ENCODE assay signal across 22 cellular contexts in genomic region chr1:203331224-203331623, GRCh38. TPM values are rescaled to one million over a fixed set of nuclear protein-coding genes. Genes with fewer than 3 reads are reported as not detected.
A peak's percentile ranks its signal among the peaks of the same experiment; 100 is the strongest.
DNase-seq lines count a peak whose midpoint lies in the region; FAIRE-seq and TF ChIP-seq lines count a peak whose summit lies in the region.
"Had no signal": no experiment of that assay in that cellular context is flagged by ENCODE, and none has a peak within 500 bp of the region (broad histone marks: within the 10 kb centered on the region; RNA-seq: fewer than 3 reads in every experiment).

No MANE protein-coding gene starts in this region.

- POLR2A ChIA-PET in MCF 10A (lab: Yijun Ruan, JAX), result interaction anchor here (0.7 to 1.8 kb wide), 2 partner anchors 25 to 434 kb away, joined by 3 to 6 read pairs; partner anchors contain the start of gene LAX1

- H3K4me1 ChIP-seq in breast epithelium, result peaks cover 0 to 17% of the 10 kb centered on the region in 2 donors
- peaks cover 49% of the 10 kb centered on the region for H3K4me1 ChIP-seq in Loucy (ENCODE audit: insufficient read depth, low read length, poor library complexity, severe bottlenecking)

- H3K27me3 Mint-ChIP-seq in MCF 10A (ENCODE audit: insufficient read depth, unreplicated experiment), result no peaks in the 10 kb centered on the region
- H3K27me3 Mint-ChIP-seq: CD4-positive, alpha-beta memory T cell; T-helper 17 cell had no signal

- FAIRE-seq in bronchial epithelial cell (lab: Jason Lieb, UNC), result no peak
- FAIRE-seq: GM12891, H54 had no signal

- H3K79me2 ChIP-seq in Loucy (ENCODE audit: insufficient read depth, low read length), result no peaks in the 10 kb centered on the region

- no TSS peak for BruUV-seq in MCF 10A (replicated peaks; lab: Mats Ljungman, UMichigan)

- H3K27ac ChIP-seq in breast epithelium, result no peak overlapping the region

- H3K36me3 ChIP-seq in breast epithelium (no peaks in the 10 kb centered on the region), Loucy (ENCODE audit: insufficient read depth, low read length) (no peaks in the 10 kb centered on the region), bronchial epithelial cell (ENCODE audit: control insufficient read depth, insufficient read depth, low read length) (no peaks in the 10 kb centered on the region)

- H2AFZ ChIP-seq in Loucy (ENCODE audit: low read length), result no peak overlapping the region

- no peaks in the 10 kb centered on the region for H4K20me1 ChIP-seq in Loucy (ENCODE audit: insufficient read depth, low read length, poor library complexity, severe bottlenecking)

- no peaks in the 10 kb centered on the region for H3K27me3 ChIP-seq in breast epithelium
- H3K27me3 ChIP-seq in Loucy (ENCODE audit: insufficient read depth, low read length, poor library complexity, severe bottlenecking), result no peaks in the 10 kb centered on the region
- H3K27me3 ChIP-seq in bronchial epithelial cell (ENCODE audit: control insufficient read depth, insufficient read depth, low read length), result no peaks in the 10 kb centered on the region

- H3K9me3 ChIP-seq in breast epithelium (no peaks in the 10 kb centered on the region), Loucy (ENCODE audit: insufficient read depth, low read depth, low read length) (no peaks in the 10 kb centered on the region)
- H3K9me3 ChIP-seq: Caco-2 had no signal

- H3K36me3 Mint-ChIP-seq in MCF 10A (ENCODE audit: insufficient read depth, unreplicated experiment), result no peaks in the 10 kb centered on the region

- no peaks in the 10 kb centered on the region for H3K9me3 Mint-ChIP-seq in MCF 10A (ENCODE audit: unreplicated experiment)
- H3K9me3 Mint-ChIP-seq: CD4-positive, alpha-beta memory T cell had no signal

- DNase-seq in MCF 10A (ENCODE audit: unreplicated experiment) (peak; percentile 50), breast epithelium (ENCODE audit: low spot score in 2 of 2) (no peak), bronchial epithelial cell (ENCODE audit: low read depth) (peak; percentile 67), NCI-H1694 (lab: John Stamatoyannopoulos, UW) (no peak), SIG-M5 treated with dmso at 0.1 percent for 504 hours (lab: John Stamatoyannopoulos, UW; ENCODE audit: unreplicated experiment) (no peak), NCI-H2029 treated with DMSO at 0.1 percent for 48 hours (lab: John Stamatoyannopoulos, UW) (no peak)
- DNase-seq: Caco-2; CD4-positive, alpha-beta memory T cell; DMS153; KBM-7; NCI-H1417; NCI-H187; NCI-H510A; NCI-H748 treated with DMSO at 0.1 percent for 48 hours; OCI-M1; Right ventricle myocardium superior; SW 1271; T-helper 17 cell had no signal

- no peak for TF ChIP-seq POLR2A in breast epithelium (IDR thresholded peaks at IDR 0.05)

- peaks cover 19% of the 10 kb centered on the region for H3K4me1 Mint-ChIP-seq in MCF 10A (ENCODE audit: insufficient read depth, unreplicated experiment)

- TF ChIP-seq CTCF in MCF 10A (IDR thresholded peaks at IDR 0.05; ENCODE audit: unreplicated experiment), result no peak
- TF ChIP-seq CTCF in breast epithelium (IDR thresholded peaks at IDR 0.05), result no peak
- no peak for TF ChIP-seq CTCF in Loucy (conservative IDR thresholded peaks at IDR 0.05; ENCODE audit: low read length)
- no peak for TF ChIP-seq CTCF in bronchial epithelial cell (IDR thresholded peaks at IDR 0.05; ENCODE audit: insufficient read depth, low read length, severe bottlenecking)

- H3K9me2 ChIP-seq in Loucy (replicated peaks; ENCODE audit: low read depth, low read length), result no peaks in the 10 kb centered on the region

- H3K4me3 ChIP-seq in breast epithelium (no peak overlapping the region), Loucy (ENCODE audit: low read length, poor library complexity, severe bottlenecking) (no peak overlapping the region), bronchial epithelial cell (ENCODE audit: low read depth, low read length) (no peak overlapping the region)

- no peak overlapping the region for H3K9ac ChIP-seq in Loucy (ENCODE audit: low read depth, low read length, poor library complexity, severe bottlenecking)

- H3F3A ChIP-seq in Loucy (ENCODE audit: low read depth), result no peaks in the 10 kb centered on the region

- intact Hi-C loops in MCF 10A (cut with micrococcal nuclease) (no loop called here), breast epithelium (cut with DNase I; ENCODE audit: low total_unique reads) (loop anchor here (5.0 kb wide), 1 partner anchor 59 kb away; no protein-coding TSS in a partner anchor)

- H3K4me3 Mint-ChIP-seq in MCF 10A (ENCODE audit: unreplicated experiment), result no peak overlapping the region
- H3K4me3 Mint-ChIP-seq: CD4-positive, alpha-beta memory T cell; T-helper 17 cell had no signal

- no peak overlapping the region for H3K27ac Mint-ChIP-seq in MCF 10A (ENCODE audit: low read depth, unreplicated experiment)
- H3K27ac Mint-ChIP-seq: T-helper 17 cell had no signal

- CTCF ChIA-PET in MCF 10A (lab: Yijun Ruan, JAX), result interaction anchor here (2.1 to 20.2 kb wide), 5 partner anchors 9 to 149 kb away, joined by 21 to 981 read pairs (median 31); partner anchors contain the start of genes OPTC and PRELP

- peak overlapping the region; percentile 27 for H3K4me2 ChIP-seq in Loucy (ENCODE audit: low read depth, low read length, poor library complexity, severe bottlenecking)

RNA-seq across cellular contexts. Expression of gene FMOD, which starts 19.7 kb away (rescaled TPM):
- total RNA-seq in MCF 10A (2022) (not detected in 2 replicates), breast epithelium (100 to 1,000 TPM in 1 of 3 donors, 10 to 100 TPM in 2; 79.6 to 132 (median 92.4) TPM), bronchial epithelial cell (0.26 TPM in 1 of 2 replicates, not detected in the other)
- total RNA-seq: CD4-positive, alpha-beta memory T cell; G401; T-helper 17 cell had no signal

RNA-seq across cellular contexts. Expression of gene BTG2, which starts 25.9 kb away (rescaled TPM):
- total RNA-seq in MCF 10A (2022), result 39.8 and 44.4 TPM in 2 replicates
- 100 to 1,000 TPM in 2 of 3 donors, 10 to 100 TPM in 1; 82.7 to 271 (median 102) TPM for total RNA-seq in breast epithelium
- total RNA-seq in bronchial epithelial cell, result 12.9 and 25.9 TPM in 2 replicates

Comparison
In these comparisons a context has a peak if more than half of its experiments do, and no peak if none do; other contexts are left out.
1. DNase-seq: peak in MCF 10A (single experiment) and bronchial epithelial cell (single experiment); none in breast epithelium (0 of 2), NCI-H1694 (single experiment), SIG-M5 treated with dmso at 0.1 percent for 504 hours (single experiment) and NCI-H2029 treated with DMSO at 0.1 percent for 48 hours (single experiment).
2. RNA of gene FMOD, which starts 19.7 kb away (total RNA-seq): 79.6 to 132 TPM in breast epithelium; 0.26 TPM in bronchial epithelial cell and not detected in MCF 10A; every median in the first group is over 10 times any median in the second.